12 cellular contexts compared by ENCODE assay signal in the genomic region with DNA sequence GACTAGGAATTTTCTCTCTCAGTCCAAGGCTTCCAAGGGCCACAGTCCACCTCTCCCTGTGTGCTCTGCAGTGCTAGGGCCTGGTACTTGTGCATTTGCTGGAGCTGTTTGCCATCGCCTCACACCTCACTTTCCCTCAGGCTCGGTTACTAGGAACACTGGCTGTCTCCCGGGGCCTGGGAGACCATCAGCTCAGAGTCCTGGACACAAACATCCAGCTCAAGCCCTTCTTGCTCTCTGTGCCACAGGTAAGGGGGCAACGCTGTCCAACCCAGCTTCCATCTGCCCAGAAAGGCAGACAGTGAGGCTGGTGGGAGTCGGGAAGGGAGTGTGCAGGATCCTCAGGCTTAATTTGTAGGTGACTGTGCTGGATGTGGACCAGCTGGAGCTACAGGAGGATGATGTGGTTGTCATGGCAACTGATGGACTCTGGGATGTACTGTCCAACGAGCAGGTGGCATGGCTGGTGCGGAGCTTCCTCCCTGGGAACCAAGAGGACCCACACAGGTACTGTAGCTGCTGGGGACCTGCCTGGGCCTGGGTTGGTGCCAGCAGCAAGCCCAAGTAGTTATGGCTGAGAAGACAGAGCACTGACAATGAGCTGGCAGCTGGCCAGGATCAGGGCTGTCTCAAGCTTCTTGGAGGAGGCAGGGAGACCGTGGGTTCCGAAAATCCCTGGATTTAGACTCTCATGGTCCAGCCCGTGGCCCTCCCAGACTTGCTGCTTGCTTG. TPM values are rescaled to one million over a fixed set of nuclear protein-coding genes. Genes with fewer than 3 reads are reported as not detected.
DNase-seq lines count a peak whose midpoint lies in the region; ATAC-seq and TF ChIP-seq lines count a peak whose summit lies in the region.
"Had no signal": no experiment of that assay in that cellular context is flagged by ENCODE, and none has a peak within 500 bp of the region (broad histone marks: within the 10 kb centered on the region; RNA-seq: fewer than 3 reads in every experiment).

No MANE protein-coding gene starts in this region.

- POLR2A ChIA-PET in activated CD8-positive, alpha-beta T cell treated with anti-CD3 and anti-CD28 coated beads for 36 hours (lab: Charles Lee): interaction anchor here (1.8 to 33.3 kb wide), 4 partner anchors 9 to 29 kb away, joined by 11 to 949 read pairs (median 54); partner anchors contain the start of genes GLYCTK, TWF2 and WDR82

- no peaks in the 10 kb centered on the region for H3K27me3 Mint-ChIP-seq in activated T-cell treated with anti-CD3 and anti-CD28 coated beads, Interleukin-2, amount 50 U/mL, for 24 hours
- H3K27me3 Mint-ChIP-seq in activated CD8-positive, alpha-beta T cell treated with anti-CD3 and anti-CD28 coated beads for 36 hours: no peaks in the 10 kb centered on the region

- no peak for ATAC-seq in activated CD8-positive, alpha-beta T cell treated with anti-CD3 and anti-CD28 coated beads for 36 hours
- ATAC-seq in GM21367 (IDR thresholded peaks at IDR 0.05; ENCODE audit: unreplicated experiment): no peak
- no peak for ATAC-seq in GM21737 (IDR thresholded peaks at IDR 0.05; ENCODE audit: unreplicated experiment)
- ATAC-seq: HCT116 had no signal

- 64 to 73% (median 70%) methylated on average over 7 to 10 of the region's 10 CpGs for WGBS in stomach, 5 donors

- H3K36me3 Mint-ChIP-seq in activated T-cell treated with anti-CD3 and anti-CD28 coated beads, Interleukin-2, amount 50 U/mL, for 24 hours (ENCODE audit: low read depth): peaks cover 86% of the 10 kb centered on the region
- peaks cover 79% of the 10 kb centered on the region for H3K36me3 Mint-ChIP-seq in activated CD8-positive, alpha-beta T cell treated with anti-CD3 and anti-CD28 coated beads for 36 hours (ENCODE audit: low read depth)

- intact Hi-C loops in activated CD8-positive, alpha-beta T cell treated with anti-CD3 and anti-CD28 coated beads for 36 hours (cut with micrococcal nuclease): no loop called here
- intact Hi-C loops in stomach (cut with DNase I; ENCODE audit: low total_unique reads): no loop called here

- H3K4me1 ChIP-seq in stomach: peaks cover 26 to 66% (median 42%) of the 10 kb centered on the region in 4 donors

- H3K36me3 ChIP-seq in stomach: peaks cover 19 to 65% (median 62%) of the 10 kb centered on the region in 4 donors

- no peak for TF ChIP-seq EP300 in stomach (IDR thresholded peaks at IDR 0.05)

- H3K4me3 ChIP-seq in stomach: no peak overlapping the region
- H3K4me3 ChIP-seq: gastrocnemius medialis, tibial artery had no signal

- no peaks in the 10 kb centered on the region for H3K9me3 ChIP-seq in stomach
- H3K9me3 ChIP-seq: gastrocnemius medialis, tibial artery had no signal

- DNase-seq in activated T-cell treated with anti-CD3 and anti-CD28 coated beads, Interleukin-2, amount 50 U/mL, for 24 hours: peak; percentile 39
- DNase-seq in activated T-cell treated with anti-CD3 and anti-CD28 coated beads for 4 hours (no peak), glomerular visceral epithelial cell (ENCODE audit: extremely low spot score) (peak; percentile 35), stomach (peak; percentile 41), MV-4-11 (lab: John Stamatoyannopoulos, UW) (no peak)
- no peak for DNase-seq in activated CD8-positive, alpha-beta T cell treated with anti-CD3 and anti-CD28 coated beads for 36 hours
- DNase-seq: COR-L47 had no signal

- H3K4me1 Mint-ChIP-seq in activated T-cell treated with anti-CD3 and anti-CD28 coated beads, Interleukin-2, amount 50 U/mL, for 24 hours (ENCODE audit: low read depth): peaks cover 89% of the 10 kb centered on the region
- peaks cover 74% of the 10 kb centered on the region for H3K4me1 Mint-ChIP-seq in activated CD8-positive, alpha-beta T cell treated with anti-CD3 and anti-CD28 coated beads for 36 hours (ENCODE audit: low read depth)

- no peak for TF ChIP-seq POLR2A in stomach (IDR thresholded peaks at IDR 0.05)

- peak overlapping the region; percentile 93 for H3K27ac Mint-ChIP-seq in activated T-cell treated with anti-CD3 and anti-CD28 coated beads, Interleukin-2, amount 50 U/mL, for 24 hours
- peak overlapping the region; percentile 79 for H3K27ac Mint-ChIP-seq in activated CD8-positive, alpha-beta T cell treated with anti-CD3 and anti-CD28 coated beads for 36 hours

- no peaks in the 10 kb centered on the region for H3K9me3 Mint-ChIP-seq in activated T-cell treated with anti-CD3 and anti-CD28 coated beads, Interleukin-2, amount 50 U/mL, for 24 hours
- no peaks in the 10 kb centered on the region for H3K9me3 Mint-ChIP-seq in activated CD8-positive, alpha-beta T cell treated with anti-CD3 and anti-CD28 coated beads for 36 hours

- peak overlapping the region; percentile 34 for H3K4me3 Mint-ChIP-seq in activated T-cell treated with anti-CD3 and anti-CD28 coated beads, Interleukin-2, amount 50 U/mL, for 24 hours
- peak overlapping the region; percentile 28 for H3K4me3 Mint-ChIP-seq in activated CD8-positive, alpha-beta T cell treated with anti-CD3 and anti-CD28 coated beads for 36 hours

- CTCF ChIA-PET in activated CD8-positive, alpha-beta T cell treated with anti-CD3 and anti-CD28 coated beads for 36 hours (lab: Charles Lee): interaction anchor here (1.1 to 3.9 kb wide), 9 partner anchors 9 to 90 kb away, joined by 3 to 21 read pairs (median 5); partner anchors contain the start of gene WDR82

- H3K27ac ChIP-seq in stomach: peak overlapping the region in 1 of 5 donors; percentile 2
- H3K27ac ChIP-seq: tibial artery had no signal

- H3K27me3 ChIP-seq in stomach: no peaks in the 10 kb centered on the region
- H3K27me3 ChIP-seq: tibial artery had no signal

- TF ChIP-seq CTCF in activated CD8-positive, alpha-beta T cell treated with anti-CD3 and anti-CD28 coated beads for 36 hours (IDR thresholded peaks at IDR 0.05): no peak
- TF ChIP-seq CTCF in stomach (IDR thresholded peaks at IDR 0.05): no peak

RNA-seq across cellular contexts. Expression of gene PPM1M, which starts 3.4 kb away (rescaled TPM):
- 100 to 1,000 TPM in 1 of 2 experiments, 10 to 100 TPM in 1; 94.3 to 100 TPM for total RNA-seq in activated CD8-positive, alpha-beta T cell treated with anti-CD3 and anti-CD28 coated beads for 36 hours
- 10 to 100 TPM in 3 of 5 donors, 1 to 10 TPM in 2; 7.9 to 44.9 (median 11.0) TPM for total RNA-seq in stomach
- polyA plus RNA-seq in stomach: 10 to 100 TPM; 16.4 to 25.7 (median 19.8) TPM

RNA-seq across cellular contexts. Expression of gene TWF2, which starts 10.0 kb away (rescaled TPM):
- 100 to 1,000 TPM; 137 TPM for total RNA-seq in activated CD8-positive, alpha-beta T cell treated with anti-CD3 and anti-CD28 coated beads for 36 hours
- total RNA-seq in stomach: 100 to 1,000 TPM in 1 of 5 donors, 10 to 100 TPM in 4; 18.7 to 237 (median 39.1) TPM
- polyA plus RNA-seq in stomach: 10 to 100 TPM; 37.5 to 58.7 (median 40.8) TPM

RNA-seq across cellular contexts. Expression of gene TLR9, which starts 23.5 kb away (rescaled TPM):
- total RNA-seq in activated CD8-positive, alpha-beta T cell treated with anti-CD3 and anti-CD28 coated beads for 36 hours: 1 to 10 TPM; 2.0 TPM
- not detected for total RNA-seq in stomach
- polyA plus RNA-seq in stomach: under 1 TPM in 1 of 3 donors, not detected in 2; 0.18 TPM

RNA-seq across cellular contexts. Expression of gene WDR82, which starts 29.5 kb away (rescaled TPM):
- total RNA-seq in activated CD8-positive, alpha-beta T cell treated with anti-CD3 and anti-CD28 coated beads for 36 hours: 100 to 1,000 TPM; 103 to 105 TPM
- total RNA-seq in stomach: 10 to 100 TPM in 4 of 5 donors, 1 to 10 TPM in 1; 8.2 to 64.8 (median 30.4) TPM
- polyA plus RNA-seq in stomach: 10 to 100 TPM; 20.6 to 28.7 (median 28.0) TPM

RNA-seq across cellular contexts. Expression of gene GLYCTK, which starts 38.6 kb away (rescaled TPM):
- 10 to 100 TPM; 21.6 to 21.9 TPM for total RNA-seq in activated CD8-positive, alpha-beta T cell treated with anti-CD3 and anti-CD28 coated beads for 36 hours
- total RNA-seq in stomach: 10 to 100 TPM; 16.7 to 55.0 (median 19.2) TPM
- polyA plus RNA-seq in stomach: 10 to 100 TPM in 2 of 3 donors, 1 to 10 TPM in 1; 9.1 to 26.9 (median 14.6) TPM

Comparison
In these comparisons a context has a peak if more than half of its experiments do, and no peak if none do; other contexts are left out.
1. DNase-seq: peak in activated T-cell treated with anti-CD3 and anti-CD28 coated beads, Interleukin-2, amount 50 U/mL, for 24 hours (single experiment), glomerular visceral epithelial cell (single experiment) and stomach (single experiment); none in activated T-cell treated with anti-CD3 and anti-CD28 coated beads for 4 hours (single experiment), activated CD8-positive, alpha-beta T cell treated with anti-CD3 and anti-CD28 coated beads for 36 hours (single experiment) and MV-4-11 (single experiment).